Comparison of ENCODE assay signal across 11 cellular contexts in the genomic region with DNA sequence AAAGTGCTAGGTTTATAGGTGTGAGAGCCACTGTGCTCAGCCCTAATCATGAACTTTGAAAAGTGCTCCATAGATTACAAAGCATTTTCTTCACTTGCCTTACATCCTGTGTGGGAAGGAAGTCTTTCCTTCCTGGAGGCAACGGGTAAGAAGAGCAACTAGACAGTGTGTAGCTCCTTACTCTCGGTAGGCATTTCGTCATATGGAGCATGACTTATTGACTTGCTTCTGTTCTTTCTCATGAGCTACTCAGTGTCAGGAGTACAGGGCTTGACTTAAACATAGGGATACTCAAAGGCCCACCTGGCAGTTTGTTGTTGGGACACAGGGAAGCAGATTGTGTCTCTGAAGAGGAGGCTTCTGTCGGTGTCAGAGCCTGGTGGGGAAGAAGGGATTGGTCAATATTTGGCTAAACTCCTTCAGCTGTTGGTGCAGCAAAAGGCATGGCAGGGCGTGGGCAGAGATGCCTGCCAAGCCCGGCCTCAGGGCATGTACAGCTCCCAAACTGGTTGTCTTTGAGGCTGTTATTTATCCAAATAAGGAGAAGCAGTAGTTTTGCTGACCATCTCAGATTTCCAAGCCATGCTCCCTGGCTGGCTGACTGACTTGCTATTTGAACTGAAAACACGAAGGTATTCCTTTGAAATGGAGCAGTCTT.
A peak's percentile ranks its signal among the peaks of the same experiment; 100 is the strongest.
DNase-seq lines count a peak whose midpoint lies in the region; ATAC-seq, FAIRE-seq and TF ChIP-seq lines count a peak whose summit lies in the region.
"Had no signal": no experiment of that assay in that cellular context is flagged by ENCODE, and none has a peak within 500 bp of the region (broad histone marks: within the 10 kb centered on the region; RNA-seq: fewer than 3 reads in every experiment).

No MANE protein-coding gene starts in this region.

- CTCF ChIA-PET in HepG2 (lab: Yijun Ruan, JAX; ENCODE audit: low intra/inter-chr PET ratio, low total read pairs), result no interaction called here

- TF ChIP-seq CTCF in right lobe of liver (IDR thresholded peaks at IDR 0.05) (no peak), HepG2 (CRISPR knock-in tag; IDR thresholded peaks at IDR 0.05) (no peak), keratinocyte (optimal IDR thresholded peaks at IDR 0.05 in 1 of 3, IDR thresholded peaks at IDR 0.05 in 1 of 3, conservative IDR thresholded peaks at IDR 0.05 in 1 of 3; ENCODE audit: extremely low read depth in 1 of 3, insufficient read depth in 2 of 3, low read length in 3 of 3) (no peak), type B pancreatic cell (conservative IDR thresholded peaks at IDR 0.05) (no peak)

- peaks cover 34% of the 10 kb centered on the region for H3K36me3 Mint-ChIP-seq in type B pancreatic cell

- H4K20me1 ChIP-seq in HepG2 (ENCODE audit: insufficient read depth, low read length) (no peaks in the 10 kb centered on the region), keratinocyte (ENCODE audit: control insufficient read depth, extremely low read depth, insufficient read depth, low read length) (no peaks in the 10 kb centered on the region)

- H2AFZ ChIP-seq in HepG2 (ENCODE audit: low read length), result no peak overlapping the region
- peak overlapping the region; percentile 14 for H2AFZ ChIP-seq in keratinocyte (ENCODE audit: control insufficient read depth, low read length)

- 48% methylated on average over 6 of the region's 7 CpGs for WGBS in right lobe of liver (ENCODE audit: insufficient coverage, low coverage, low lambda C conversion rate, missing lambda C conversion rate)
- WGBS in HepG2 (ENCODE audit: low lambda C conversion rate), result 96% methylated on average over 5 of the region's 7 CpGs

- no peaks in the 10 kb centered on the region for H3K9me1 ChIP-seq in keratinocyte (ENCODE audit: control insufficient read depth, extremely low read depth, insufficient read depth, low read length)

- H3K27ac ChIP-seq in right lobe of liver (no peak overlapping the region), HepG2 (ENCODE audit: extremely low read length, insufficient read depth, low read length) (no peak overlapping the region), keratinocyte (ENCODE audit: control insufficient read depth, insufficient read depth, low read length) (peak overlapping the region; percentile 59)

- dilution Hi-C loops in keratinocyte (cut with MboI; ENCODE audit: extremely low pct_ligation_motif_present, low sequenced_read_pairs), result no loop called here

- in situ Hi-C loops in HepG2 (cut with HindIII; ENCODE audit: extremely low pct_ligation_motif_present, low pct_unique_long_range_greater_than_20kb), result no loop called here

- H3K27me3 ChIP-seq in right lobe of liver, result no peaks in the 10 kb centered on the region
- H3K27me3 ChIP-seq in HepG2 (ENCODE audit: control insufficient read depth in 1 of 2, insufficient read depth in 2 of 2, low read length in 2 of 2), result no peaks in the 10 kb centered on the region
- no peaks in the 10 kb centered on the region for H3K27me3 ChIP-seq in keratinocyte (ENCODE audit: control insufficient read depth, extremely low read depth, insufficient read depth, low read length)
- H3K27me3 ChIP-seq: testis had no signal

- ATAC-seq in right lobe of liver (peak; percentile 56 to 78 (median 66)), HepG2 (no peak), HG03469 (IDR thresholded peaks at IDR 0.05; ENCODE audit: unreplicated experiment) (no peak)

- no peak overlapping the region for H3K9ac ChIP-seq in HepG2 (ENCODE audit: insufficient read depth, low read depth, low read length)
- H3K9ac ChIP-seq in keratinocyte (ENCODE audit: control insufficient read depth, extremely low read depth, insufficient read depth, low read length), result peak overlapping the region; percentile 40

- POLR2A ChIA-PET in HepG2 (lab: Yijun Ruan, JAX), result interaction anchor here (1.2 kb wide), 1 partner anchor 8 kb away, joined by 4 read pairs; no protein-coding TSS in a partner anchor

- peak overlapping the region; percentile 20 for H3K4me3 Mint-ChIP-seq in type B pancreatic cell

- no peaks in the 10 kb centered on the region for H3K27me3 Mint-ChIP-seq in type B pancreatic cell

- no peak overlapping the region for H3K4me2 ChIP-seq in HepG2 (ENCODE audit: low read depth, low read length)
- H3K4me2 ChIP-seq in keratinocyte (ENCODE audit: control insufficient read depth, extremely low read depth, insufficient read depth, low read depth, low read length), result peak overlapping the region; percentile 1

- DNase-seq in right lobe of liver (no peak), HepG2 (ENCODE audit: low spot score) (no peak), amniotic epithelial cell (ENCODE audit: low read depth) (peak; percentile 93), keratinocyte (ENCODE audit: low read depth, low spot score) (no peak), type B pancreatic cell (ENCODE audit: extremely low spot score, unreplicated experiment) (no peak), NCI-H748 (lab: John Stamatoyannopoulos, UW; ENCODE audit: unreplicated experiment) (no peak)
- DNase-seq in stimulated activated naive CD4-positive, alpha-beta T cell (lab: John Stamatoyannopoulos, UW), result no peak
- DNase-seq: central memory CD4-positive, alpha-beta T cell; NCI-H1694 treated with DMSO at 0.1 percent for 48 hours; testis had no signal

- H3K9me3 ChIP-seq in right lobe of liver, result no peaks in the 10 kb centered on the region
- no peaks in the 10 kb centered on the region for H3K9me3 ChIP-seq in HepG2 (ENCODE audit: low read length)
- H3K9me3 ChIP-seq in keratinocyte (ENCODE audit: control insufficient read depth, low read depth, low read length), result no peaks in the 10 kb centered on the region
- H3K9me3 ChIP-seq: testis had no signal

- H3K4me1 ChIP-seq in right lobe of liver (peaks cover 0 to 11% (median 0%) of the 10 kb centered on the region in 4 donors), HepG2 (ENCODE audit: insufficient read depth, low read length) (no peaks in the 10 kb centered on the region), keratinocyte (ENCODE audit: control insufficient read depth, extremely low read depth, insufficient read depth, low read length) (peaks cover 37% of the 10 kb centered on the region)

- BruUV-seq in HepG2 (replicated peaks; lab: Mats Ljungman, UMichigan), result no TSS peak

- TF ChIP-seq RAD21 in HepG2 (CRISPR knock-in tag; IDR thresholded peaks at IDR 0.05), result no peak

- H3K4me3 ChIP-seq in right lobe of liver (no peak overlapping the region), HepG2 (replicated peaks in 1 of 3; ENCODE audit: insufficient read depth in 1 of 3, low read depth in 2 of 3, low read length in 3 of 3) (no peak overlapping the region), keratinocyte (ENCODE audit: control insufficient read depth in 2 of 3, extremely low read depth in 1 of 3, insufficient read depth in 2 of 3, low read depth in 1 of 3, low read length in 3 of 3) (no peak overlapping the region)
- H3K4me3 ChIP-seq: testis had no signal

- peaks cover 7% of the 10 kb centered on the region for H3K9me3 Mint-ChIP-seq in type B pancreatic cell

- FAIRE-seq in HepG2 (lab: Jason Lieb, UNC), result no peak
- peak; percentile 82 for FAIRE-seq in keratinocyte (lab: Jason Lieb, UNC)

- no peak for TF ChIP-seq POLR2A in right lobe of liver (IDR thresholded peaks at IDR 0.05)
- TF ChIP-seq POLR2A in HepG2 (IDR thresholded peaks at IDR 0.05; ENCODE audit: insufficient read depth in 1 of 2, low read depth in 2 of 2, low read length in 2 of 2), result no peak

- H3K79me2 ChIP-seq in HepG2 (ENCODE audit: insufficient read depth, low read length), result no peaks in the 10 kb centered on the region
- H3K79me2 ChIP-seq in keratinocyte (ENCODE audit: control insufficient read depth, insufficient read depth, low read length), result no peaks in the 10 kb centered on the region

- peaks cover 32% of the 10 kb centered on the region for H3K4me1 Mint-ChIP-seq in type B pancreatic cell (ENCODE audit: unreplicated experiment)

- H3K36me3 ChIP-seq in right lobe of liver (no peaks in the 10 kb centered on the region), HepG2 (replicated peaks in 1 of 2; ENCODE audit: control insufficient read depth in 1 of 2, insufficient read depth in 2 of 2, low read length in 2 of 2) (peaks cover 0 to 1% of the 10 kb centered on the region in 2 experiments; a peak in 2 of 5 replicates), keratinocyte (ENCODE audit: control insufficient read depth in 2 of 2, extremely low read depth in 1 of 2, insufficient read depth in 2 of 2, low read length in 2 of 2) (peaks cover 0 to 5% of the 10 kb centered on the region in 2 experiments)

- peak overlapping the region; percentile 93 for H3K27ac Mint-ChIP-seq in type B pancreatic cell

- intact Hi-C loops in right lobe of liver (cut with DNase I) (no loop called here), HepG2 (cut with micrococcal nuclease; ENCODE audit: unreplicated experiment) (no loop called here)

- TF ChIP-seq EP300 in HepG2 (IDR thresholded peaks at IDR 0.05; ENCODE audit: low read depth in 2 of 2, low read length in 2 of 2), result no peak
- TF ChIP-seq EP300 in HepG2 (CRISPR knock-in tag; IDR thresholded peaks at IDR 0.05; ENCODE audit: borderline replicate concordance), result no peak

TF ChIP-seq in HepG2, 621 proteins besides CTCF, POLR2A, EP300 and RAD21 (continues in another document):
- TF ChIP-seq, protein P1, sequence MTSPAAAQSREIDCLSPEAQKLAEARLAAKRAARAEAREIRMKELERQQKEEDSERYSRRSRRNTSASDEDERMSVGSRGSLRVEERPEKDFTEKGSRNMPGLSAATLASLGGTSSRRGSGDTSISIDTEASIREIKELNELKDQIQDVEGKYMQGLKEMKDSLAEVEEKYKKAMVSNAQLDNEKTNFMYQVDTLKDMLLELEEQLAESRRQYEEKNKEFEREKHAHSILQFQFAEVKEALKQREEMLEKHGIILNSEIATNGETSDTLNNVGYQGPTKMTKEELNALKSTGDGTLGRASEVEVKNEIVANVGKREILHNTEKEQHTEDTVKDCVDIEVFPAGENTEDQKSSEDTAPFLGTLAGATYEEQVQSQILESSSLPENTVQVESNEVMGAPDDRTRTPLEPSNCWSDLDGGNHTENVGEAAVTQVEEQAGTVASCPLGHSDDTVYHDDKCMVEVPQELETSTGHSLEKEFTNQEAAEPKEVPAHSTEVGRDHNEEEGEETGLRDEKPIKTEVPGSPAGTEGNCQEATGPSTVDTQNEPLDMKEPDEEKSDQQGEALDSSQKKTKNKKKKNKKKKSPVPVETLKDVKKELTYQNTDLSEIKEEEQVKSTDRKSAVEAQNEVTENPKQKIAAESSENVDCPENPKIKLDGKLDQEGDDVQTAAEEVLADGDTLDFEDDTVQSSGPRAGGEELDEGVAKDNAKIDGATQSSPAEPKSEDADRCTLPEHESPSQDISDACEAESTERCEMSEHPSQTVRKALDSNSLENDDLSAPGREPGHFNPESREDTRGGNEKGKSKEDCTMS (CRISPR knock-in tag; conservative IDR thresholded peaks at IDR 0.05), result no peak
- no peak for TF ChIP-seq REPIN1 (CRISPR knock-in tag; IDR thresholded peaks at IDR 0.05; ENCODE audit: borderline replicate concordance, low read depth)
- no peak for TF ChIP-seq RAD51 (IDR thresholded peaks at IDR 0.05; ENCODE audit: borderline replicate concordance)

Comparison
In these comparisons a context has a peak if more than half of its experiments do, and no peak if none do; other contexts are left out.
1. ATAC-seq: peak in right lobe of liver (4 of 4); none in HepG2 (single experiment) and HG03469 (single experiment).